9 cellular contexts compared by ENCODE assay signal in genomic region chr17:73304971-73305786, GRCh38. TPM values are rescaled to one million over a fixed set of nuclear protein-coding genes. Genes with fewer than 3 reads are reported as not detected.
DNase-seq lines count a peak whose midpoint lies in the region; ATAC-seq and TF ChIP-seq lines count a peak whose summit lies in the region.
"Had no signal": no experiment of that assay in that cellular context is flagged by ENCODE, and none has a peak within 500 bp of the region (broad histone marks: within the 10 kb centered on the region; RNA-seq: fewer than 3 reads in every experiment).

No MANE protein-coding gene starts in this region.

- H3K27ac Mint-ChIP-seq in CD8-positive, alpha-beta T cell = no peak overlapping the region

- H3K36me3 ChIP-seq in NT2/D1 (ENCODE audit: insufficient read depth, insufficient read length, low read length) (peaks cover 22% of the 10 kb centered on the region), mucosa of descending colon (ENCODE audit: low read depth) (no peaks in the 10 kb centered on the region)
- H3K36me3 ChIP-seq in CD8-positive, alpha-beta T cell (ENCODE audit: insufficient read depth, low read length) = no peaks in the 10 kb centered on the region

- no peaks in the 10 kb centered on the region for H3K27me3 ChIP-seq in NT2/D1 (ENCODE audit: insufficient read depth, insufficient read length)
- peaks cover 4% of the 10 kb centered on the region for H3K27me3 ChIP-seq in CD8-positive, alpha-beta T cell (ENCODE audit: insufficient read depth, low read length)

- H3K27me3 Mint-ChIP-seq in CD8-positive, alpha-beta T cell (ENCODE audit: low read depth) = peaks cover 12% of the 10 kb centered on the region

- H3K4me1 Mint-ChIP-seq in CD8-positive, alpha-beta T cell (ENCODE audit: low read depth) = peaks cover 8% of the 10 kb centered on the region

- H3K4me1 ChIP-seq in NT2/D1 (ENCODE audit: insufficient read depth, insufficient read length) (peaks cover 33% of the 10 kb centered on the region), mucosa of descending colon (ENCODE audit: low read depth) (peaks cover 60% of the 10 kb centered on the region)
- H3K4me1 ChIP-seq in CD8-positive, alpha-beta T cell (ENCODE audit: insufficient read depth, low read length) = peaks cover 8% of the 10 kb centered on the region

- no peaks in the 10 kb centered on the region for H3K9me3 Mint-ChIP-seq in CD8-positive, alpha-beta T cell

- ATAC-seq in mucosa of descending colon (peak; percentile 62), GM18867 (IDR thresholded peaks at IDR 0.05; ENCODE audit: unreplicated experiment) (no peak), HG03457 (IDR thresholded peaks at IDR 0.05; ENCODE audit: unreplicated experiment) (no peak)
- ATAC-seq in CD8-positive, alpha-beta T cell = no peak

- peak overlapping the region; percentile 36 for H3K9ac ChIP-seq in NT2/D1 (ENCODE audit: insufficient read length, low read depth)

- CTCF ChIA-PET in CD8-positive, alpha-beta T cell (lab: Charles Lee) = no interaction called here

- POLR2A ChIA-PET in CD8-positive, alpha-beta T cell (lab: Charles Lee) = no interaction called here

- no peak overlapping the region for H3K27ac ChIP-seq in CD8-positive, alpha-beta T cell (ENCODE audit: low read depth, low read length)

- DNase-seq in H4 (ENCODE audit: low spot score) (peak; percentile 95), NT2/D1 (ENCODE audit: low read depth, low spot score) (no peak), ecto neural progenitor cell (ENCODE audit: low spot score) (peak; percentile 64), mucosa of descending colon (peak; percentile 65 to 79 (median 74))
- DNase-seq in CD8-positive, alpha-beta T cell = no peak
- no peak for DNase-seq in stimulated activated CD4-positive, alpha-beta T cell treated with anti-CD3 and anti-CD28 coated beads, Interleukin-15, amount 100 ng/mL, for 24 hours

- H3K36me3 Mint-ChIP-seq in CD8-positive, alpha-beta T cell = no peaks in the 10 kb centered on the region

- H3K4me3 ChIP-seq in NT2/D1 (ENCODE audit: insufficient read length, low read depth) = no peak overlapping the region
- H3K4me3 ChIP-seq in mucosa of descending colon = no peak overlapping the region
- no peak overlapping the region for H3K4me3 ChIP-seq in CD8-positive, alpha-beta T cell (ENCODE audit: low read depth, low read length)

- intact Hi-C loops in mucosa of descending colon (cut with DNase I, micrococcal nuclease) = no loop called here
- intact Hi-C loops in CD8-positive, alpha-beta T cell (cut with DNase I, micrococcal nuclease) = no loop called here

- no peak for TF ChIP-seq CTCF in mucosa of descending colon (IDR thresholded peaks at IDR 0.05)
- no peak for TF ChIP-seq CTCF in CD8-positive, alpha-beta T cell (IDR thresholded peaks at IDR 0.05)

- H3K4me3 Mint-ChIP-seq in CD8-positive, alpha-beta T cell = no peak overlapping the region

- H3K9me3 ChIP-seq in NT2/D1 (ENCODE audit: insufficient read depth, low read length) (no peaks in the 10 kb centered on the region), mucosa of descending colon (no peaks in the 10 kb centered on the region)
- H3K9me3 ChIP-seq in CD8-positive, alpha-beta T cell (ENCODE audit: low read length) = no peaks in the 10 kb centered on the region

RNA-seq across cellular contexts. Expression of gene CDC42EP4, which starts 6.6 kb away (rescaled TPM):
- 29.8 and 30.9 TPM in 2 replicates for total RNA-seq in H4 (2014; rRNA removed; shearing (Covaris generic))
- total RNA-seq in mucosa of descending colon = 10 to 100 TPM; 54.6 to 95.2 (median 75.9) TPM
- total RNA-seq in CD8-positive, alpha-beta T cell = 1 to 10 TPM; 3.5 to 4.4 TPM

RNA-seq across cellular contexts. Expression of gene CPSF4L, which starts 43.5 kb away (rescaled TPM):
- not detected in 2 replicates for total RNA-seq in H4 (2014; rRNA removed; shearing (Covaris generic))
- total RNA-seq in mucosa of descending colon = not detected
- total RNA-seq in CD8-positive, alpha-beta T cell = not detected
- total RNA-seq: activated CD8-positive, alpha-beta memory T cell treated with anti-CD3 and anti-CD28 coated beads for 36 hours had no signal

Comparison
In these comparisons a context has a peak if more than half of its experiments do, and no peak if none do; other contexts are left out.
1. DNase-seq: peak in H4 (single experiment), ecto neural progenitor cell (single experiment) and mucosa of descending colon (3 of 3); none in NT2/D1 (single experiment), CD8-positive, alpha-beta T cell (0 of 7) and stimulated activated CD4-positive, alpha-beta T cell treated with anti-CD3 and anti-CD28 coated beads, Interleukin-15, amount 100 ng/mL, for 24 hours (single experiment).